In the genomic region with DNA sequence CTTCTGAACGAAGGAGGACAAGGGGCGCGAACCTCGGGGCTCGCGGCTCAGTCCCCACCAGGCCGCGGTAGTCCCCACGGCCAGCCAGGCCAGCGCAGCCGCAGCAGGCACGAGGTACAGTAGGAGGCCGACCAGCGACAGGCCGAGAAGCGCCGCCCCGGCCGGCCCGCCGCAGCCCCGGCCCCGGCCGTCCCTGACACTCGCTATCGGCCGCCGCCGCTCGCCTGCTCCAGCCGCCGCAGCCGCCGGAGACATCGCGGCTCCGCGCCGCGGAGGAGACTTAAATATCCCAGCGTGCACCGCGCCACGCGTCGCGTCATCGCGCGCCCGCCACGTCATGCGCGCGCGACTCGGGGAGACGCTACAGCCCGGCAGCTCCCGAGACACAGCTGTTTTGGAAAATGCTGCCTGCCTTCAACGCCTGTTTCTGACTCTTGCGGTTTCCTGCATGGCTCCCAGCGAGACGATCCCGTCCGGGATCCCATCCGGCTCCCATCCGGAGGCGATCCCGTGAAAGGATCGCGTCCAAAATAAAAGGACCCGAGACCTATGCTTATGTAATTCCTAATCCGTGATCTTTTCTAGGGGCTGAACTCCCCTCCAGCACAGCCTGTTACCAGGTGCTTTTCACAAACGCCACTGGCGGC, we compare ENCODE assay signal across 1 cellular context.
TF ChIP-seq lines count a peak whose summit lies in the region.
"Not testable (repeated sequence)": the region's sequence is repeated elsewhere in the genome, so short reads cannot be mapped to it uniquely, and the experiment has no call there.

No MANE protein-coding gene starts in this region.

TF ChIP-seq in K562, 482 proteins besides CTCF, POLR2A, EP300 and RAD21:
- TF ChIP-seq ZFX (CRISPR knock-in tag; IDR thresholded peaks at IDR 0.05) = peak; percentile 73
- peak; percentile 27 for TF ChIP-seq CCNT2 (IDR thresholded peaks at IDR 0.05; ENCODE audit: borderline replicate concordance, extremely low read depth, insufficient read length, low read depth, low read length)
- TF ChIP-seq SAP30 (IDR thresholded peaks at IDR 0.05; ENCODE audit: borderline replicate concordance, insufficient read depth, low read depth, low read length, poor library complexity, severe bottlenecking) = peak; percentile 48
- peak; percentile 39; the same call in 1 of the 2 replicates for TF ChIP-seq HCFC1 (IDR thresholded peaks at IDR 0.05; ENCODE audit: low read depth, low read length)
- peak; percentile 54; the same call in 1 of the 2 replicates for TF ChIP-seq ZNF76 (CRISPR knock-in tag; IDR thresholded peaks at IDR 0.05; ENCODE audit: borderline replicate concordance)
- TF ChIP-seq, protein P1, sequence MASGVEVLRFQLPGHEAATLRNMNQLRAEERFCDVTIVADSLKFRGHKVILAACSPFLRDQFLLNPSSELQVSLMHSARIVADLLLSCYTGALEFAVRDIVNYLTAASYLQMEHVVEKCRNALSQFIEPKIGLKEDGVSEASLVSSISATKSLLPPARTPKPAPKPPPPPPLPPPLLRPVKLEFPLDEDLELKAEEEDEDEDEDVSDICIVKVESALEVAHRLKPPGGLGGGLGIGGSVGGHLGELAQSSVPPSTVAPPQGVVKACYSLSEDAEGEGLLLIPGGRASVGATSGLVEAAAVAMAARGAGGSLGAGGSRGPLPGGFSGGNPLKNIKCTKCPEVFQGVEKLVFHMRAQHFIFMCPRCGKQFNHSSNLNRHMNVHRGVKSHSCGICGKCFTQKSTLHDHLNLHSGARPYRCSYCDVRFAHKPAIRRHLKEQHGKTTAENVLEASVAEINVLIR (CRISPR knock-in tag; IDR thresholded peaks at IDR 0.05) = peak; percentile 77
- TF ChIP-seq CXXC5 (CRISPR knock-in tag; IDR thresholded peaks at IDR 0.05) = peak; percentile 81
- TF ChIP-seq, protein P2, sequence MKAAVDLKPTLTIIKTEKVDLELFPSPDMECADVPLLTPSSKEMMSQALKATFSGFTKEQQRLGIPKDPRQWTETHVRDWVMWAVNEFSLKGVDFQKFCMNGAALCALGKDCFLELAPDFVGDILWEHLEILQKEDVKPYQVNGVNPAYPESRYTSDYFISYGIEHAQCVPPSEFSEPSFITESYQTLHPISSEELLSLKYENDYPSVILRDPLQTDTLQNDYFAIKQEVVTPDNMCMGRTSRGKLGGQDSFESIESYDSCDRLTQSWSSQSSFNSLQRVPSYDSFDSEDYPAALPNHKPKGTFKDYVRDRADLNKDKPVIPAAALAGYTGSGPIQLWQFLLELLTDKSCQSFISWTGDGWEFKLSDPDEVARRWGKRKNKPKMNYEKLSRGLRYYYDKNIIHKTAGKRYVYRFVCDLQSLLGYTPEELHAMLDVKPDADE (conservative IDR thresholded peaks at IDR 0.05; ENCODE audit: control insufficient read depth, low read depth, low read length) = 0 out of 2 replicates have a peak, but pooled peaks have one; percentile 41
- TF ChIP-seq, protein P3, sequence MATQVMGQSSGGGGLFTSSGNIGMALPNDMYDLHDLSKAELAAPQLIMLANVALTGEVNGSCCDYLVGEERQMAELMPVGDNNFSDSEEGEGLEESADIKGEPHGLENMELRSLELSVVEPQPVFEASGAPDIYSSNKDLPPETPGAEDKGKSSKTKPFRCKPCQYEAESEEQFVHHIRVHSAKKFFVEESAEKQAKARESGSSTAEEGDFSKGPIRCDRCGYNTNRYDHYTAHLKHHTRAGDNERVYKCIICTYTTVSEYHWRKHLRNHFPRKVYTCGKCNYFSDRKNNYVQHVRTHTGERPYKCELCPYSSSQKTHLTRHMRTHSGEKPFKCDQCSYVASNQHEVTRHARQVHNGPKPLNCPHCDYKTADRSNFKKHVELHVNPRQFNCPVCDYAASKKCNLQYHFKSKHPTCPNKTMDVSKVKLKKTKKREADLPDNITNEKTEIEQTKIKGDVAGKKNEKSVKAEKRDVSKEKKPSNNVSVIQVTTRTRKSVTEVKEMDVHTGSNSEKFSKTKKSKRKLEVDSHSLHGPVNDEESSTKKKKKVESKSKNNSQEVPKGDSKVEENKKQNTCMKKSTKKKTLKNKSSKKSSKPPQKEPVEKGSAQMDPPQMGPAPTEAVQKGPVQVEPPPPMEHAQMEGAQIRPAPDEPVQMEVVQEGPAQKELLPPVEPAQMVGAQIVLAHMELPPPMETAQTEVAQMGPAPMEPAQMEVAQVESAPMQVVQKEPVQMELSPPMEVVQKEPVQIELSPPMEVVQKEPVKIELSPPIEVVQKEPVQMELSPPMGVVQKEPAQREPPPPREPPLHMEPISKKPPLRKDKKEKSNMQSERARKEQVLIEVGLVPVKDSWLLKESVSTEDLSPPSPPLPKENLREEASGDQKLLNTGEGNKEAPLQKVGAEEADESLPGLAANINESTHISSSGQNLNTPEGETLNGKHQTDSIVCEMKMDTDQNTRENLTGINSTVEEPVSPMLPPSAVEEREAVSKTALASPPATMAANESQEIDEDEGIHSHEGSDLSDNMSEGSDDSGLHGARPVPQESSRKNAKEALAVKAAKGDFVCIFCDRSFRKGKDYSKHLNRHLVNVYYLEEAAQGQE (CRISPR knock-in tag; IDR thresholded peaks at IDR 0.05; ENCODE audit: low read depth) = peak; percentile 88
- TF ChIP-seq MAZ (CRISPR knock-in tag; conservative IDR thresholded peaks at IDR 0.05 in 1 of 2, IDR thresholded peaks at IDR 0.05 in 1 of 2) = peak in 1 of 2 experiments; percentile 83; a peak in 2 of 4 replicates
- TF ChIP-seq C11orf30 (IDR thresholded peaks at IDR 0.05; ENCODE audit: low read depth) = peak; percentile 18; the same call in 1 of the 2 replicates
- peak; percentile 57 to 68; a peak in 2 of 4 replicates for TF ChIP-seq NRF1 (conservative IDR thresholded peaks at IDR 0.05 in 1 of 2, IDR thresholded peaks at IDR 0.05 in 1 of 2)
- TF ChIP-seq SMAD4 (CRISPR knock-in tag; conservative IDR thresholded peaks at IDR 0.05) = peak; percentile 87
- peak; percentile 88 for TF ChIP-seq SIN3B (IDR thresholded peaks at IDR 0.05; ENCODE audit: low read depth)
- TF ChIP-seq ZNF583 (CRISPR knock-in tag; IDR thresholded peaks at IDR 0.05) = peak; percentile 50; the same call in 1 of the 2 replicates
- 0 out of 2 replicates have a peak, but pooled peaks have one; percentile 52 for TF ChIP-seq ZSCAN32 (CRISPR knock-in tag; IDR thresholded peaks at IDR 0.05)
- TF ChIP-seq CREB1 (IDR thresholded peaks at IDR 0.05) = peak; percentile 84
- TF ChIP-seq CREB1, ATF1 (CRISPR knock-in tag; IDR thresholded peaks at IDR 0.05): not testable (repeated sequence)
- TF ChIP-seq SIN3A (IDR thresholded peaks at IDR 0.05; ENCODE audit: borderline replicate concordance in 2 of 2, control insufficient read depth in 1 of 2, low read depth in 2 of 2, low read length in 2 of 2) = 0 out of 4 replicates have a peak, but pooled peaks of 1 of the 2 experiments have one; percentile 38
- peak; percentile 70 for TF ChIP-seq RBFOX2 (IDR thresholded peaks at IDR 0.05; ENCODE audit: low read depth, low read length)
- TF ChIP-seq, protein P4, sequence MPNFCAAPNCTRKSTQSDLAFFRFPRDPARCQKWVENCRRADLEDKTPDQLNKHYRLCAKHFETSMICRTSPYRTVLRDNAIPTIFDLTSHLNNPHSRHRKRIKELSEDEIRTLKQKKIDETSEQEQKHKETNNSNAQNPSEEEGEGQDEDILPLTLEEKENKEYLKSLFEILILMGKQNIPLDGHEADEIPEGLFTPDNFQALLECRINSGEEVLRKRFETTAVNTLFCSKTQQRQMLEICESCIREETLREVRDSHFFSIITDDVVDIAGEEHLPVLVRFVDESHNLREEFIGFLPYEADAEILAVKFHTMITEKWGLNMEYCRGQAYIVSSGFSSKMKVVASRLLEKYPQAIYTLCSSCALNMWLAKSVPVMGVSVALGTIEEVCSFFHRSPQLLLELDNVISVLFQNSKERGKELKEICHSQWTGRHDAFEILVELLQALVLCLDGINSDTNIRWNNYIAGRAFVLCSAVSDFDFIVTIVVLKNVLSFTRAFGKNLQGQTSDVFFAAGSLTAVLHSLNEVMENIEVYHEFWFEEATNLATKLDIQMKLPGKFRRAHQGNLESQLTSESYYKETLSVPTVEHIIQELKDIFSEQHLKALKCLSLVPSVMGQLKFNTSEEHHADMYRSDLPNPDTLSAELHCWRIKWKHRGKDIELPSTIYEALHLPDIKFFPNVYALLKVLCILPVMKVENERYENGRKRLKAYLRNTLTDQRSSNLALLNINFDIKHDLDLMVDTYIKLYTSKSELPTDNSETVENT (CRISPR knock-in tag; IDR thresholded peaks at IDR 0.05) = peak; percentile 94
- 0 out of 2 replicates have a peak, but pooled peaks have one; percentile 14 for TF ChIP-seq GABPA (tag; conservative IDR thresholded peaks at IDR 0.05; ENCODE audit: low read depth)
- peak; percentile 85 for TF ChIP-seq ZBTB17 (CRISPR knock-in tag; IDR thresholded peaks at IDR 0.05)
- TF ChIP-seq CREM (IDR thresholded peaks at IDR 0.05; ENCODE audit: low read depth) = peak; percentile 83
- peak; percentile 96 for TF ChIP-seq ATF1 (tag; IDR thresholded peaks at IDR 0.05)
- peak; percentile 47; the same call in 1 of the 2 replicates for TF ChIP-seq POLR2AphosphoS5 (IDR thresholded peaks at IDR 0.05; ENCODE audit: control insufficient read depth, insufficient read depth, low read depth, low read length)
- TF ChIP-seq POLR2G (IDR thresholded peaks at IDR 0.05; ENCODE audit: low read depth, low read length) = peak; percentile 79
- TF ChIP-seq ZNF695 (CRISPR knock-in tag; IDR thresholded peaks at IDR 0.05) = peak; percentile 54; the same call in 1 of the 2 replicates
- peak; percentile 89; the same call in 1 of the 2 replicates for TF ChIP-seq ILF3 (IDR thresholded peaks at IDR 0.05; ENCODE audit: borderline replicate concordance)
- peak; percentile 92; the same call in 1 of the 2 replicates for TF ChIP-seq ERF (CRISPR knock-in tag; IDR thresholded peaks at IDR 0.05)
- TF ChIP-seq, protein P5, sequence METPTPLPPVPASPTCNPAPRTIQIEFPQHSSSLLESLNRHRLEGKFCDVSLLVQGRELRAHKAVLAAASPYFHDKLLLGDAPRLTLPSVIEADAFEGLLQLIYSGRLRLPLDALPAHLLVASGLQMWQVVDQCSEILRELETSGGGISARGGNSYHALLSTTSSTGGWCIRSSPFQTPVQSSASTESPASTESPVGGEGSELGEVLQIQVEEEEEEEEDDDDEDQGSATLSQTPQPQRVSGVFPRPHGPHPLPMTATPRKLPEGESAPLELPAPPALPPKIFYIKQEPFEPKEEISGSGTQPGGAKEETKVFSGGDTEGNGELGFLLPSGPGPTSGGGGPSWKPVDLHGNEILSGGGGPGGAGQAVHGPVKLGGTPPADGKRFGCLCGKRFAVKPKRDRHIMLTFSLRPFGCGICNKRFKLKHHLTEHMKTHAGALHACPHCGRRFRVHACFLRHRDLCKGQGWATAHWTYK (CRISPR knock-in tag; IDR thresholded peaks at IDR 0.05) = peak; percentile 95
- peak in 1 of 3 experiments; percentile 51 for TF ChIP-seq YY1 (IDR thresholded peaks at IDR 0.05; ENCODE audit: borderline replicate concordance in 1 of 3, control insufficient read depth in 1 of 3, extremely low read depth in 1 of 3, insufficient read depth in 3 of 3, insufficient read length in 1 of 3, insufficient replicate concordance in 2 of 3, low read depth in 1 of 3, low read length in 2 of 3)
- TF ChIP-seq NONO (IDR thresholded peaks at IDR 0.05; ENCODE audit: low read depth in 2 of 2, low read length in 1 of 2) = peak in 1 of 2 experiments; percentile 97; a peak in 2 of 4 replicates
- TF ChIP-seq, protein P6, sequence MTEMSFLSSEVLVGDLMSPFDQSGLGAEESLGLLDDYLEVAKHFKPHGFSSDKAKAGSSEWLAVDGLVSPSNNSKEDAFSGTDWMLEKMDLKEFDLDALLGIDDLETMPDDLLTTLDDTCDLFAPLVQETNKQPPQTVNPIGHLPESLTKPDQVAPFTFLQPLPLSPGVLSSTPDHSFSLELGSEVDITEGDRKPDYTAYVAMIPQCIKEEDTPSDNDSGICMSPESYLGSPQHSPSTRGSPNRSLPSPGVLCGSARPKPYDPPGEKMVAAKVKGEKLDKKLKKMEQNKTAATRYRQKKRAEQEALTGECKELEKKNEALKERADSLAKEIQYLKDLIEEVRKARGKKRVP (CRISPR knock-in tag; IDR thresholded peaks at IDR 0.05) = peak; percentile 79
- peak; percentile 72; the same call in 1 of the 2 replicates for TF ChIP-seq RB1 (IDR thresholded peaks at IDR 0.05; ENCODE audit: low read depth)
